In the genomic region with DNA sequence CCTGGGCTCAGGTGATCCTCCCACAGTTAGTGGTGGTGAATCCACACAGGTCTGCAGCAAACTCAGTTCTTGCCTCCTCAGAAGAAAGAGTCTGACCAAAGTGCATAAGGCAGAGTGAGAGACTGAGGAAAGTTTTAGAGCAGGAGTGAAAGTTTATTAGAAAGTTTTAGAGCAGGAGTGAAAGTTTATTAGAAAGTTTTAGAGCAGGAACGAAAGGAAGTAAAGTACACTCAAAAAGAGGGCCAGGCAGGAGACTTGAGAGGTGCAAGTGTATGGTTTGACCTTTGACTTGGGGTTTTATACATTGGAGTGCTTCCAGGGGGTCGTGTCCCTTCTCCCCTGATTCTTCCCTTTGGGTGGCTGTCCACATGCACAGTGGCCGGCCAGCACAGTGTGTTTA, we compare ENCODE assay signal across 26 cellular contexts.
DNase-seq lines count a peak whose midpoint lies in the region; ATAC-seq, FAIRE-seq and TF ChIP-seq lines count a peak whose summit lies in the region.
"Had no signal": no experiment of that assay in that cellular context is flagged by ENCODE, and none has a peak within 500 bp of the region (broad histone marks: within the 10 kb centered on the region; RNA-seq: fewer than 3 reads in every experiment).

No MANE protein-coding gene starts in this region.

- no peak overlapping the region for H3K4me3 Mint-ChIP-seq in nephron
- H3K4me3 Mint-ChIP-seq: CD14-positive monocyte; CD4-positive, alpha-beta T cell; CD8-positive, alpha-beta memory T cell; GM23338; H9; HFFc6 had no signal

- H3K9me3 ChIP-seq in HEK293 (ENCODE audit: control insufficient read depth, insufficient read depth, low read depth, low read length) (no peaks in the 10 kb centered on the region), K562 (replicated peaks; ENCODE audit: control insufficient read depth, insufficient read depth, low read depth, low read length) (no peaks in the 10 kb centered on the region; the same call in 1 of the 2 replicates), spleen (no peaks in the 10 kb centered on the region), A673 (ENCODE audit: low read depth, low read length, poor library complexity, severe bottlenecking) (no peaks in the 10 kb centered on the region)
- H3K9me3 ChIP-seq: BE2C had no signal

- H3K4me2 ChIP-seq in K562 (ENCODE audit: insufficient read depth, low read length), result no peak overlapping the region
- H3K4me2 ChIP-seq: BLaER1 treated with 17β-estradiol and CSF1 and Interleukin-3, amounts not matched to agents 10 nM and 100 nM; GM23338 had no signal

- no peaks in the 10 kb centered on the region for H3K79me2 ChIP-seq in K562 (ENCODE audit: control insufficient read depth, insufficient read depth, low read length)

- no peak for ATAC-seq in K562
- ATAC-seq: GM23338, HCT116 had no signal

- H3K27ac Mint-ChIP-seq in nephron, result peak overlapping the region; percentile 12 to 83 (median 82)
- H3K27ac Mint-ChIP-seq: CD4-positive, alpha-beta T cell; GM23338; H9; HFFc6 had no signal

- no peaks in the 10 kb centered on the region for H4K20me1 ChIP-seq in K562 (replicated peaks; ENCODE audit: control insufficient read depth, insufficient read depth, low read length)

- intact Hi-C loops in K562 (cut with micrococcal nuclease) (loop anchor here (5.0 to 10.0 kb wide), 4 partner anchors 244 to 659 kb away; no protein-coding TSS in a partner anchor), spleen (cut with DNase I; ENCODE audit: low total_unique reads) (loop anchor here (5.0 kb wide), 1 partner anchor 204 kb away; no protein-coding TSS in a partner anchor), A673 (cut with micrococcal nuclease; ENCODE audit: unreplicated experiment) (loop anchor here (5.0 kb wide), 1 partner anchor 659 kb away; no protein-coding TSS in a partner anchor)

- BruUV-seq in K562 (replicated peaks; lab: Mats Ljungman, UMichigan), result no TSS peak
- no TSS peak for BruUV-seq in A673 (replicated peaks; lab: Mats Ljungman, UMichigan)

- TF ChIP-seq EP300 in K562 (IDR thresholded peaks at IDR 0.05; ENCODE audit: low read length), result no peak

- DNase-seq in K562 (ENCODE audit: extremely low read depth in 1 of 4, low spot score in 3 of 4) (no peak), spleen (peak; percentile 31), NAMALWA (ENCODE audit: low spot score) (no peak), A673 (ENCODE audit: low spot score) (no peak), ureter (ENCODE audit: low spot score) (no peak)
- DNase-seq: ACHN; AML-193; BE2C; CD4-positive, alpha-beta T cell; CD8-positive, alpha-beta memory T cell; DMS 273 treated with DMSO at 0.1 percent for 48 hours; DMS79; GF-D8; H9; HFFc6 had no signal

- FAIRE-seq in K562 (lab: Jason Lieb, UNC), result no peak
- FAIRE-seq: A204.1, D721Med, GM12891, GM18507 had no signal

- H3K36me3 ChIP-seq in HEK293 (ENCODE audit: control insufficient read depth in 2 of 2, insufficient read depth in 1 of 2, low read length in 2 of 2), result no peaks in the 10 kb centered on the region
- no peaks in the 10 kb centered on the region for H3K36me3 ChIP-seq in K562 (ENCODE audit: control insufficient read depth, insufficient read depth, low read length)
- no peaks in the 10 kb centered on the region for H3K36me3 ChIP-seq in spleen
- H3K36me3 ChIP-seq in A673 (ENCODE audit: insufficient read depth, low read length, poor library complexity, severe bottlenecking), result no peaks in the 10 kb centered on the region
- H3K36me3 ChIP-seq: BE2C; BLaER1 treated with 17β-estradiol and CSF1 and Interleukin-3, amounts not matched to agents 10 nM and 100 nM had no signal

- 51% methylated on average over 3 of the region's 3 CpGs for WGBS in K562 (ENCODE audit: insufficient coverage, low coverage, missing lambda C conversion rate)
- WGBS in spleen, 5 donors, result 44 to 95% (median 72%) methylated on average over 3 of the region's 3 CpGs

- TF ChIP-seq CTCF in HEK293 (tag by site-specific recombination; IDR thresholded peaks at IDR 0.05) (no peak), K562 (IDR thresholded peaks at IDR 0.05 in 2 of 3, conservative IDR thresholded peaks at IDR 0.05 in 1 of 3; ENCODE audit: insufficient read depth in 2 of 3, low read depth in 1 of 3, low read length in 3 of 3) (no peak), nephron (IDR thresholded peaks at IDR 0.05; ENCODE audit: unreplicated experiment in 3 of 3) (no peak), spleen (IDR thresholded peaks at IDR 0.05 in 8 of 11, conservative IDR thresholded peaks at IDR 0.05 in 3 of 11) (no peak), A673 (conservative IDR thresholded peaks at IDR 0.05; ENCODE audit: low read depth, low read length) (no peak)

- no peaks in the 10 kb centered on the region for H3K27me3 ChIP-seq in K562 (ENCODE audit: control insufficient read depth in 2 of 2, insufficient read depth in 2 of 2, low read length in 2 of 2)
- H3K27me3 ChIP-seq in spleen (replicated peaks in 1 of 7), result no peaks in the 10 kb centered on the region
- no peaks in the 10 kb centered on the region for H3K27me3 ChIP-seq in A673 (replicated peaks; ENCODE audit: insufficient read depth, low read depth, low read length, poor library complexity)
- H3K27me3 ChIP-seq: BE2C had no signal

- no peak overlapping the region for H3K27ac ChIP-seq in HEK293 (ENCODE audit: extremely low read depth, low read depth, low read length)
- no peak overlapping the region for H3K27ac ChIP-seq in K562 (ENCODE audit: extremely low read depth, low read depth, low read length)
- no peak overlapping the region for H3K27ac ChIP-seq in spleen
- H3K27ac ChIP-seq in A673 (ENCODE audit: low read depth, low read length, poor library complexity, severe bottlenecking), result no peak overlapping the region
- H3K27ac ChIP-seq: 22Rv1; BLaER1 treated with 17β-estradiol and CSF1 and Interleukin-3, amounts not matched to agents 10 nM and 100 nM had no signal

- H2AFZ ChIP-seq in K562 (ENCODE audit: low read depth, low read length), result no peak overlapping the region
- H2AFZ ChIP-seq: GM23338 had no signal

- no peaks in the 10 kb centered on the region for H3K9me1 ChIP-seq in K562 (ENCODE audit: control insufficient read depth, insufficient read depth, low read length)

- in situ Hi-C loops in K562 (cut with MboI), result loop anchor here (5.0 kb wide), 2 partner anchors 61 to 204 kb away; no protein-coding TSS in a partner anchor

- POLR2A ChIA-PET in HEK293 (lab: Yijun Ruan, JAX) (no interaction called here), K562 (lab: Yijun Ruan, JAX) (no interaction called here), A673 (lab: Charles Lee; ENCODE audit: low non-redundant PET) (no interaction called here)

- no peak for TF ChIP-seq POLR2A in K562 (conservative IDR thresholded peaks at IDR 0.05)
- no peak for TF ChIP-seq POLR2A in spleen (IDR thresholded peaks at IDR 0.05)

- no peak overlapping the region for H3K4me3 ChIP-seq in HEK293 (ENCODE audit: low read depth, low read length)
- no peak overlapping the region for H3K4me3 ChIP-seq in K562
- H3K4me3 ChIP-seq in spleen, result no peak overlapping the region
- H3K4me3 ChIP-seq in A673 (ENCODE audit: low read depth, low read length, poor library complexity, severe bottlenecking), result no peak overlapping the region
- H3K4me3 ChIP-seq: BLaER1 treated with 17β-estradiol and CSF1 and Interleukin-3, amounts not matched to agents 10 nM and 100 nM; GM23338 had no signal

- peaks cover 41% of the 10 kb centered on the region for H3K27me3 Mint-ChIP-seq in nephron (ENCODE audit: low read depth)
- H3K27me3 Mint-ChIP-seq: CD4-positive, alpha-beta T cell had no signal

- no peak for TF ChIP-seq RAD21 in K562 (CRISPR knock-in tag; conservative IDR thresholded peaks at IDR 0.05 in 1 of 2, IDR thresholded peaks at IDR 0.05 in 1 of 2)

- H3K9me3 Mint-ChIP-seq in nephron, result peaks cover 5% of the 10 kb centered on the region
- H3K9me3 Mint-ChIP-seq: CD4-positive, alpha-beta T cell; HFFc6 had no signal

- no peak overlapping the region for H3K9ac ChIP-seq in K562 (ENCODE audit: insufficient read depth in 1 of 2, low read depth in 2 of 2, low read length in 2 of 2)
- H3K9ac ChIP-seq: BLaER1 treated with 17β-estradiol and CSF1 and Interleukin-3, amounts not matched to agents 10 nM and 100 nM had no signal

- H3K4me1 ChIP-seq in HEK293 (ENCODE audit: control insufficient read depth, insufficient read depth, low read length) (peaks cover 8% of the 10 kb centered on the region; the same call in 1 of the 2 replicates), K562 (replicated peaks in 1 of 2; ENCODE audit: control insufficient read depth in 2 of 2, insufficient read depth in 2 of 2, low read length in 2 of 2) (peaks cover 24 to 25% of the 10 kb centered on the region in 2 experiments), spleen (peaks cover 0 to 16% (median 10%) of the 10 kb centered on the region in 6 donors), A673 (ENCODE audit: insufficient read depth, low read length, poor library complexity, severe bottlenecking) (no peaks in the 10 kb centered on the region)
- H3K4me1 ChIP-seq: BE2C; BLaER1 treated with 17β-estradiol and CSF1 and Interleukin-3, amounts not matched to agents 10 nM and 100 nM had no signal

- CTCF ChIA-PET in HEK293 (lab: Yijun Ruan, JAX), result interaction anchor here (0.6 to 7.7 kb wide), 10 partner anchors 14 to 658 kb away, joined by 3 to 163 read pairs (median 4); no protein-coding TSS in a partner anchor
- CTCF ChIA-PET in K562 (lab: Yijun Ruan, JAX; ENCODE audit: low intra/inter-chr PET ratio), result interaction anchor here (0.8 to 6.2 kb wide), 2 partner anchors 13 to 198 kb away, joined by 4 to 69 read pairs; no protein-coding TSS in a partner anchor
- CTCF ChIA-PET in A673 (lab: Charles Lee), result no interaction called here

- no peaks in the 10 kb centered on the region for H3K36me3 Mint-ChIP-seq in nephron (ENCODE audit: low read depth)
- H3K36me3 Mint-ChIP-seq: CD14-positive monocyte; CD8-positive, alpha-beta memory T cell had no signal

- H3K4me1 Mint-ChIP-seq in nephron, result peaks cover 37% of the 10 kb centered on the region
- H3K4me1 Mint-ChIP-seq: CD8-positive, alpha-beta memory T cell; GM23338 had no signal

TF ChIP-seq in HEK293, 187 proteins besides CTCF, POLR2A, EP300 and RAD21 (continues in another document):
- TF ChIP-seq ZNF488 (tag by site-specific recombination; IDR thresholded peaks at IDR 0.05), result no peak

Comparison
In these comparisons a context has a peak if more than half of its experiments do, and no peak if none do; other contexts are left out.
1. Of the 44 proteins assayed by ChIP-seq in both K562 and HEK293: peak only in K562: TRIM28; only in HEK293: SETDB1; in both: none; in neither: 42.